Comparison of ENCODE assay signal across 22 cellular contexts in the genomic region with DNA sequence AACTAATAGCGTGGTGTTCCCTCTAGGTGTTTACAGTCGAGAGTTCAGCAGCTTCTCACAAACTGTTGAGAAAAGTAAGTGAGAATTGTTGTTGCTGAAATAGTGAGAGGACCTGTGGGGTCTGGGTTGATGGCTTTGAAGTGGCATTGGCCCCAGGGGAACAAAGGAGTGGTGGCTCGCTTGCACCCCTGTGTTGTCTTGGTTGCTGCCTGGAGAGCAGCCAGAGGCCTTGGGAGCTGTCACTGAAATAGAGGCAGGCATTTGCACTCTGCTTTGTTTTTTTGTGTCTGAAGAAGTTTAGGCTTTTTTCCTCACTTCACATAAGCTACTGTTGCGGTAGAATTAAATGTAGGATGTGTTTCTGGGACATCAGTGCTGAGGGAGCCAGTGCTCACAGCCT. TPM values are rescaled to one million over a fixed set of nuclear protein-coding genes. Genes with fewer than 3 reads are reported as not detected.
DNase-seq lines count a peak whose midpoint lies in the region; ATAC-seq and TF ChIP-seq lines count a peak whose summit lies in the region.
"Had no signal": no experiment of that assay in that cellular context is flagged by ENCODE, and none has a peak within 500 bp of the region (broad histone marks: within the 10 kb centered on the region; RNA-seq: fewer than 3 reads in every experiment).

No MANE protein-coding gene starts in this region.

- peak overlapping the region; percentile 72 for H3K4me3 Mint-ChIP-seq in activated naive CD8-positive, alpha-beta T cell treated with anti-CD3 and anti-CD28 coated beads, Interleukin-2, amount 10 ng/mL, durations not matched to agents 7 days and 5 days
- H3K4me3 Mint-ChIP-seq in activated naive CD8-positive, alpha-beta T cell treated with anti-CD3 and anti-CD28 coated beads for 36 hours, result no peak overlapping the region
- H3K4me3 Mint-ChIP-seq in WTC11, result no peak overlapping the region
- no peak overlapping the region for H3K4me3 Mint-ChIP-seq in nephron progenitor cell
- H3K4me3 Mint-ChIP-seq: CD4-positive, alpha-beta memory T cell had no signal

- H3K27ac Mint-ChIP-seq in activated naive CD8-positive, alpha-beta T cell treated with anti-CD3 and anti-CD28 coated beads, Interleukin-2, amount 10 ng/mL, durations not matched to agents 7 days and 5 days, result peak overlapping the region; percentile 80
- no peak overlapping the region for H3K27ac Mint-ChIP-seq in activated naive CD8-positive, alpha-beta T cell treated with anti-CD3 and anti-CD28 coated beads for 36 hours
- H3K27ac Mint-ChIP-seq in WTC11, result peak overlapping the region; percentile 36; the same call in 1 of the 2 replicates
- peak overlapping the region; percentile 48 for H3K27ac Mint-ChIP-seq in nephron progenitor cell

- POLR2A ChIA-PET in activated naive CD8-positive, alpha-beta T cell treated with anti-CD3 and anti-CD28 coated beads, Interleukin-2, amount 10 ng/mL, durations not matched to agents 7 days and 5 days (lab: Charles Lee), result interaction anchor here (1.4 to 1.9 kb wide), 2 partner anchors 9 to 13 kb away, joined by 4 to 13 read pairs; no protein-coding TSS in a partner anchor
- POLR2A ChIA-PET in WTC11 (lab: Charles Lee), result interaction anchor here (0.6 kb wide), 1 partner anchor 326 kb away, joined by 3 read pairs; no protein-coding TSS in a partner anchor

- H3K4me1 Mint-ChIP-seq in activated naive CD8-positive, alpha-beta T cell treated with anti-CD3 and anti-CD28 coated beads, Interleukin-2, amount 10 ng/mL, durations not matched to agents 7 days and 5 days, result peaks cover 36% of the 10 kb centered on the region
- peaks cover 18% of the 10 kb centered on the region for H3K4me1 Mint-ChIP-seq in activated naive CD8-positive, alpha-beta T cell treated with anti-CD3 and anti-CD28 coated beads for 36 hours
- H3K4me1 Mint-ChIP-seq in WTC11, result 0 out of 2 replicates have a peak, but pooled peaks cover 1% of the 10 kb centered on the region
- peaks cover 26% of the 10 kb centered on the region for H3K4me1 Mint-ChIP-seq in nephron progenitor cell

- no peaks in the 10 kb centered on the region for H3K27me3 Mint-ChIP-seq in activated naive CD8-positive, alpha-beta T cell treated with anti-CD3 and anti-CD28 coated beads, Interleukin-2, amount 10 ng/mL, durations not matched to agents 7 days and 5 days
- no peaks in the 10 kb centered on the region for H3K27me3 Mint-ChIP-seq in activated naive CD8-positive, alpha-beta T cell treated with anti-CD3 and anti-CD28 coated beads for 36 hours
- H3K27me3 Mint-ChIP-seq in WTC11 (ENCODE audit: low read depth), result no peaks in the 10 kb centered on the region
- H3K27me3 Mint-ChIP-seq in nephron progenitor cell (ENCODE audit: low read depth, poor library complexity), result peaks cover 3% of the 10 kb centered on the region
- H3K27me3 Mint-ChIP-seq: CD4-positive, alpha-beta memory T cell had no signal

- H3K36me3 Mint-ChIP-seq in activated naive CD8-positive, alpha-beta T cell treated with anti-CD3 and anti-CD28 coated beads, Interleukin-2, amount 10 ng/mL, durations not matched to agents 7 days and 5 days, result peaks cover 62% of the 10 kb centered on the region
- peaks cover 36% of the 10 kb centered on the region for H3K36me3 Mint-ChIP-seq in activated naive CD8-positive, alpha-beta T cell treated with anti-CD3 and anti-CD28 coated beads for 36 hours
- peaks cover 41% of the 10 kb centered on the region for H3K36me3 Mint-ChIP-seq in WTC11
- peaks cover 56% of the 10 kb centered on the region for H3K36me3 Mint-ChIP-seq in nephron progenitor cell (ENCODE audit: low read depth)

- CTCF ChIA-PET in WTC11 (lab: Charles Lee), result interaction anchor here (0.6 to 0.7 kb wide), 2 partner anchors 19 to 84 kb away, joined by 4 to 5 read pairs; partner anchors contain the start of gene SLC7A6

- no peak for ATAC-seq in activated naive CD8-positive, alpha-beta T cell treated with anti-CD3 and anti-CD28 coated beads, Interleukin-2, amount 10 ng/mL, durations not matched to agents 7 days and 5 days (ENCODE audit: low read depth)
- ATAC-seq in WTC11 (no peak), GM19397 (IDR thresholded peaks at IDR 0.05; ENCODE audit: unreplicated experiment) (no peak)
- ATAC-seq: GM12878, K562 had no signal

- H3K9me3 Mint-ChIP-seq in activated naive CD8-positive, alpha-beta T cell treated with anti-CD3 and anti-CD28 coated beads, Interleukin-2, amount 10 ng/mL, durations not matched to agents 7 days and 5 days, result no peaks in the 10 kb centered on the region
- H3K9me3 Mint-ChIP-seq in activated naive CD8-positive, alpha-beta T cell treated with anti-CD3 and anti-CD28 coated beads for 36 hours, result no peaks in the 10 kb centered on the region
- H3K9me3 Mint-ChIP-seq in WTC11 (no peaks in the 10 kb centered on the region), nephron progenitor cell (no peaks in the 10 kb centered on the region)
- H3K9me3 Mint-ChIP-seq: CD4-positive, alpha-beta memory T cell had no signal

- DNase-seq in activated naive CD8-positive, alpha-beta T cell treated with anti-CD3 and anti-CD28 coated beads, Interleukin-2, amount 10 ng/mL, durations not matched to agents 7 days and 5 days, result no peak
- no peak for DNase-seq in activated naive CD8-positive, alpha-beta T cell treated with anti-CD3 and anti-CD28 coated beads for 36 hours
- DNase-seq in WTC11 (ENCODE audit: low spot score) (no peak), nephron progenitor cell (no peak), NCI-H2107 treated with DMSO at 0.1 percent for 48 hours (lab: John Stamatoyannopoulos, UW; ENCODE audit: unreplicated experiment) (no peak), iPS-NIHi7 (ENCODE audit: extremely low spot score) (no peak)
- DNase-seq: C1 segment of cervical spinal cord; CD4-positive, alpha-beta memory T cell; COR-L47; DMS53; GDM1; Kasumi-1; MV-4-11; NCI-H1105; NCI-H1436 treated with DMSO at 0.1 percent for 48 hours; NCI-H187 treated with DMSO at 0.1 percent for 48 hours; NCI-H446 treated with DMSO at 0.1 percent for 48 hours; NCI-H526; SHP77 had no signal

- TF ChIP-seq CTCF in WTC11 (IDR thresholded peaks at IDR 0.05) (no peak), nephron progenitor cell (IDR thresholded peaks at IDR 0.05) (no peak)

TF ChIP-seq in WTC11, 78 proteins besides CTCF, POLR2A, EP300 and RAD21:
- TF ChIP-seq PRDM15 (CRISPR knock-in tag; IDR thresholded peaks at IDR 0.05) (no peak), ZNF425 (CRISPR knock-in tag; conservative IDR thresholded peaks at IDR 0.05) (no peak), NR1H2 (CRISPR knock-in tag; IDR thresholded peaks at IDR 0.05) (no peak)

RNA-seq across cellular contexts. Expression of gene PRMT7, which starts 36.8 kb away (rescaled TPM):
- 10 to 100 TPM; 85.7 to 87.3 TPM for total RNA-seq in activated naive CD8-positive, alpha-beta T cell treated with anti-CD3 and anti-CD28 coated beads, Interleukin-2, amount 10 ng/mL, durations not matched to agents 7 days and 5 days
- 10 to 100 TPM; 68.9 to 72.0 TPM for total RNA-seq in activated naive CD8-positive, alpha-beta T cell treated with anti-CD3 and anti-CD28 coated beads for 36 hours
- 50.3 to 59.3 TPM (median 52.5 TPM) in 3 replicates for total RNA-seq in WTC11 (2021)

RNA-seq across cellular contexts. Expression of gene SLC7A6OS, which starts 36.9 kb away (rescaled TPM):
- total RNA-seq in activated naive CD8-positive, alpha-beta T cell treated with anti-CD3 and anti-CD28 coated beads, Interleukin-2, amount 10 ng/mL, durations not matched to agents 7 days and 5 days, result 10 to 100 TPM; 38.2 to 44.4 TPM
- total RNA-seq in activated naive CD8-positive, alpha-beta T cell treated with anti-CD3 and anti-CD28 coated beads for 36 hours, result 10 to 100 TPM; 23.0 to 23.3 TPM
- total RNA-seq in WTC11 (2021), result 20.5 to 22.6 TPM (median 20.7 TPM) in 3 replicates
